8 cellular contexts compared by ENCODE assay signal in the genomic region with DNA sequence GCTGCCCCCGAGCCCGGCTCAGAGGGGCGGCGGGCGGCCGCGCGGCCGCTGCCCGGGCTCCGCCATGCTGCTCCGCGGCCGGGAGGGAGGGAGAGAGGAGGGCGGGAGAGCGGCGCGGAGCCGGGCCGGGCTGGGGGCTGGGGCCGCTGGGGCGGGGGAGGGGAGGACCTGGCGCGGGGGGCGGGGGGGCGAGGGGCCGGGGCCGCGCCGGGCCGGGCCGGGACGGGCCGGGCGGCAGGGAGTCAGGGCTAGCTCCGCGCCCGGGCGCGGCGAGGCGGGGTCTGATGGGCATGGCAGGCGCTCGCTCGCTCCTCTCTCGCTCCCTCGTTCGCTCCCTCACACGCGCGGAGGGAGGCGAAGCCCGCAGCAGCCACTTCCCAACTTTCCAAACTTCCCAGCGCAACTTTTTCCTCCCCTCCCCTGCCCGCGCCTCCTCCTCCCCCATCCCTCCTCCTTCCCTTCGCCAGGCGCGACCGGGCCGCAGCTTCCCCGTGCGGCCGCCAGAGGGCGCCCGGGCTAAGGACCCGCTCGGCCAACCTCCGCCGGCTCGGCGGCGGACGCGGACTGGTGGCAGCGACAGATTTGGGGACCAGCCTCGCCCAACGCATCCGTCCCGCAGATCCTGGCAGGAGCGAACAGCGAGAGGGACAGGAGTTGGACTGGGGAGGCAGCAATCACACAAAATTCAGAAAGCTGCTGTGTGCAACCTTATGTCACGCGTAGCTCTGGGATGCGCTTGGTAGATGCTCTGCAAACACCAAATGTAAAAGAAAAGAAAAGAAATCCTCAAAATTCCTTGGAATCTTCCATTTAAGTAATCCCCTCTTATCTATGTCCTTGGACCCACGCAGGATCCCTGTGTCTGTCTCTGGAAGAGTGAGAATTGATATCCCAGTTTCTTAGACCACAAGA. TPM values are rescaled to one million over a fixed set of nuclear protein-coding genes. Genes with fewer than 3 reads are reported as not detected.
DNase-seq lines count a peak whose midpoint lies in the region; ATAC-seq and TF ChIP-seq lines count a peak whose summit lies in the region.

A gene (minus strand): TSS at position 97 of the 912 bp plus-strand sequence.

- peak; percentile 83 for TF ChIP-seq CTCF in CD8-positive, alpha-beta T cell (IDR thresholded peaks at IDR 0.05)
- TF ChIP-seq CTCF in SK-N-SH (IDR thresholded peaks at IDR 0.05) (peak; percentile 92), heart right ventricle (IDR thresholded peaks at IDR 0.05) (peak; percentile 90 to 99 (median 95)), transverse colon (IDR thresholded peaks at IDR 0.05) (peak; percentile 92 to 98 (median 95))

- no peaks in the 10 kb centered on the region for H4K20me1 ChIP-seq in SK-N-SH (ENCODE audit: insufficient read depth)

- no peak within 1 kb of the TSS for H3K27ac ChIP-seq in CD8-positive, alpha-beta T cell (ENCODE audit: low read depth, low read length)
- no peak within 1 kb of the TSS for H3K27ac ChIP-seq in SK-N-SH (ENCODE audit: low read depth in 2 of 2, low read length in 1 of 2)
- peak within 1 kb of the TSS in 9 of 10 donors; percentile 22 to 69 (median 62) for H3K27ac ChIP-seq in heart right ventricle
- H3K27ac ChIP-seq in transverse colon, result peak within 1 kb of the TSS; percentile 59 to 73 (median 68)

- POLR2A ChIA-PET in CD8-positive, alpha-beta T cell (lab: Charles Lee), result no interaction called here
- POLR2A ChIA-PET in SK-N-SH (lab: Yijun Ruan, JAX), result no interaction called here
- POLR2A ChIA-PET in activated naive CD8-positive, alpha-beta T cell treated with anti-CD3 and anti-CD28 coated beads, Interleukin-2, amount 10 ng/mL, durations not matched to agents 7 days and 5 days (lab: Charles Lee), result no interaction called here

- in situ Hi-C loops in transverse colon (cut with MboI; ENCODE audit: low pct_ligation_motif_present in 1 of 4, low pct_unique_long_range_greater_than_20kb in 1 of 4, low sequenced_read_pairs in 3 of 4), result no loop called here

- intact Hi-C loops in CD8-positive, alpha-beta T cell (cut with DNase I, micrococcal nuclease), result loop anchor here in 1 of 2 experiments (1.0 kb wide), 1 partner anchor 240 kb away; no protein-coding TSS in a partner anchor
- intact Hi-C loops in heart right ventricle (cut with DNase I), result loop anchor here in 8 of 10 donors (1.0 to 10.0 kb wide), 8 partner anchors 63 to 260 kb away; no protein-coding TSS in a partner anchor
- intact Hi-C loops in transverse colon (cut with DNase I; ENCODE audit: low total_unique reads), result no loop called here

- H3F3A ChIP-seq in SK-N-SH (replicated peaks; ENCODE audit: insufficient read depth), result no peaks in the 10 kb centered on the region

- H3K4me3 Mint-ChIP-seq in CD8-positive, alpha-beta T cell, result peak within 1 kb of the TSS; percentile 73
- peak within 1 kb of the TSS; percentile 52 for H3K4me3 Mint-ChIP-seq in activated naive CD8-positive, alpha-beta T cell treated with anti-CD3 and anti-CD28 coated beads, Interleukin-2, amount 10 ng/mL, durations not matched to agents 7 days and 5 days

- no peaks in the 10 kb centered on the region for H3K9me2 ChIP-seq in SK-N-SH

- TF ChIP-seq POLR2A in transverse colon (IDR thresholded peaks at IDR 0.05), result no peak

- peaks cover 17% of the 10 kb centered on the region for H3K27me3 ChIP-seq in CD8-positive, alpha-beta T cell (ENCODE audit: insufficient read depth, low read length)
- H3K27me3 ChIP-seq in SK-N-SH (ENCODE audit: insufficient read depth) (peaks cover 4% of the 10 kb centered on the region; the same call in 1 of the 2 replicates), heart right ventricle (peaks cover 3 to 69% (median 45%) of the 10 kb centered on the region in 7 donors), transverse colon (peaks cover 33% of the 10 kb centered on the region)

- no peaks in the 10 kb centered on the region for H3K9me3 Mint-ChIP-seq in CD8-positive, alpha-beta T cell
- H3K9me3 Mint-ChIP-seq in activated naive CD8-positive, alpha-beta T cell treated with anti-CD3 and anti-CD28 coated beads, Interleukin-2, amount 10 ng/mL, durations not matched to agents 7 days and 5 days, result no peaks in the 10 kb centered on the region

- 8% methylated on average over 39 of the region's 86 CpGs for WGBS in SK-N-SH (ENCODE audit: low lambda C conversion rate)
- 3 to 7% methylated on average over 39 to 75 of the region's 86 CpGs for WGBS in heart right ventricle, 2 donors
- 0 to 6% methylated on average over 1 to 38 of the region's 86 CpGs for WGBS in transverse colon (ENCODE audit: low coverage in 1 of 2), 2 donors

- H3K4me3 ChIP-seq in CD8-positive, alpha-beta T cell (ENCODE audit: low read depth, low read length), result no peak within 1 kb of the TSS
- peak within 1 kb of the TSS; percentile 56 to 65 for H3K4me3 ChIP-seq in SK-N-SH (ENCODE audit: low read depth in 2 of 2, low read length in 1 of 2)
- H3K4me3 ChIP-seq in heart right ventricle, result peak within 1 kb of the TSS; percentile 35 to 72 (median 62)
- H3K4me3 ChIP-seq in transverse colon, result peak within 1 kb of the TSS; percentile 33 to 67 (median 56)

- TF ChIP-seq RAD21 in SK-N-SH (IDR thresholded peaks at IDR 0.05; ENCODE audit: low read length), result peak; percentile 73

- peaks cover 50% of the 10 kb centered on the region for H3K27me3 Mint-ChIP-seq in CD8-positive, alpha-beta T cell (ENCODE audit: low read depth)
- peaks cover 47% of the 10 kb centered on the region for H3K27me3 Mint-ChIP-seq in activated naive CD8-positive, alpha-beta T cell treated with anti-CD3 and anti-CD28 coated beads, Interleukin-2, amount 10 ng/mL, durations not matched to agents 7 days and 5 days

- H3K36me3 ChIP-seq in CD8-positive, alpha-beta T cell (ENCODE audit: insufficient read depth, low read length), result no peaks in the 10 kb centered on the region
- no peaks in the 10 kb centered on the region for H3K36me3 ChIP-seq in SK-N-SH (replicated peaks in 1 of 2; ENCODE audit: control insufficient read depth in 1 of 2, insufficient read depth in 2 of 2, low read length in 1 of 2)
- no peaks in the 10 kb centered on the region for H3K36me3 ChIP-seq in heart right ventricle
- no peaks in the 10 kb centered on the region for H3K36me3 ChIP-seq in transverse colon

- peak within 1 kb of the TSS; percentile 64; the same call in 1 of the 2 replicates for H2AFZ ChIP-seq in SK-N-SH (ENCODE audit: low read depth)

- DNase-seq in CD8-positive, alpha-beta T cell, result peak; percentile 18 to 71 (median 53)
- DNase-seq in HT1080 (ENCODE audit: low read depth), result peak; percentile 71
- peak; percentile 96 for DNase-seq in SK-N-SH
- DNase-seq in activated naive CD8-positive, alpha-beta T cell treated with anti-CD3 and anti-CD28 coated beads, Interleukin-2, amount 10 ng/mL, durations not matched to agents 7 days and 5 days, result peak; percentile 83
- DNase-seq in heart right ventricle, result peak; percentile 76 to 84
- DNase-seq in pons (ENCODE audit: low spot score), result peak; percentile 65
- peak; percentile 79 for DNase-seq in transverse colon

- peak within 1 kb of the TSS; percentile 88 for H3K4me2 ChIP-seq in SK-N-SH

- CTCF ChIA-PET in CD8-positive, alpha-beta T cell (lab: Charles Lee), result interaction anchor here (1.0 to 3.3 kb wide), 7 partner anchors 8 to 238 kb away, joined by 3 to 20 read pairs (median 8); no protein-coding TSS in a partner anchor
- CTCF ChIA-PET in SK-N-SH (lab: Yijun Ruan, JAX), result interaction anchor here (0.6 to 3.4 kb wide), 61 partner anchors 8 to 813 kb away, joined by 3 to 92 read pairs (median 5); no protein-coding TSS in a partner anchor

- no peaks in the 10 kb centered on the region for H3K9me3 ChIP-seq in CD8-positive, alpha-beta T cell (ENCODE audit: low read length)
- H3K9me3 ChIP-seq in SK-N-SH (no peaks in the 10 kb centered on the region), heart right ventricle (no peaks in the 10 kb centered on the region), transverse colon (no peaks in the 10 kb centered on the region)

- TF ChIP-seq EP300 in SK-N-SH (IDR thresholded peaks at IDR 0.05; ENCODE audit: borderline replicate concordance in 1 of 2, low read depth in 1 of 2, low read length in 1 of 2) (no peak), transverse colon (IDR thresholded peaks at IDR 0.05; ENCODE audit: low read depth) (no peak)

- H3K79me2 ChIP-seq in SK-N-SH (ENCODE audit: insufficient read depth), result no peaks in the 10 kb centered on the region

- peak; percentile 52 for ATAC-seq in CD8-positive, alpha-beta T cell
- ATAC-seq in GM19468 (IDR thresholded peaks at IDR 0.05; ENCODE audit: extremely low read depth, unreplicated experiment) (peak; percentile 60), heart right ventricle (peak; percentile 81 to 90 (median 87))
- ATAC-seq in activated naive CD8-positive, alpha-beta T cell treated with anti-CD3 and anti-CD28 coated beads, Interleukin-2, amount 10 ng/mL, durations not matched to agents 7 days and 5 days (ENCODE audit: low read depth), result peak; percentile 83

- peak within 1 kb of the TSS; percentile 53 for H3K9ac ChIP-seq in SK-N-SH

- H3K36me3 Mint-ChIP-seq in CD8-positive, alpha-beta T cell, result no peaks in the 10 kb centered on the region
- no peaks in the 10 kb centered on the region for H3K36me3 Mint-ChIP-seq in activated naive CD8-positive, alpha-beta T cell treated with anti-CD3 and anti-CD28 coated beads, Interleukin-2, amount 10 ng/mL, durations not matched to agents 7 days and 5 days

- H3K27ac Mint-ChIP-seq in CD8-positive, alpha-beta T cell, result no peak within 1 kb of the TSS
- H3K27ac Mint-ChIP-seq in activated naive CD8-positive, alpha-beta T cell treated with anti-CD3 and anti-CD28 coated beads, Interleukin-2, amount 10 ng/mL, durations not matched to agents 7 days and 5 days, result no peak within 1 kb of the TSS

- H3K4me1 Mint-ChIP-seq in CD8-positive, alpha-beta T cell (ENCODE audit: low read depth), result peaks cover 7% of the 10 kb centered on the region
- peaks cover 1% of the 10 kb centered on the region for H3K4me1 Mint-ChIP-seq in activated naive CD8-positive, alpha-beta T cell treated with anti-CD3 and anti-CD28 coated beads, Interleukin-2, amount 10 ng/mL, durations not matched to agents 7 days and 5 days

- no peaks in the 10 kb centered on the region for H3K4me1 ChIP-seq in CD8-positive, alpha-beta T cell (ENCODE audit: insufficient read depth, low read length)
- H3K4me1 ChIP-seq in SK-N-SH (ENCODE audit: control insufficient read depth in 1 of 2, insufficient read depth in 2 of 2, low read depth in 1 of 2, low read length in 1 of 2) (peaks cover 0 to 3% of the 10 kb centered on the region in 2 experiments; a peak in 1 of 4 replicates), heart right ventricle (peaks cover 0 to 22% (median 12%) of the 10 kb centered on the region in 9 donors), transverse colon (peaks cover 0 to 10% (median 8%) of the 10 kb centered on the region in 4 donors)

RNA-seq across cellular contexts. Expression of the gene that starts here (rescaled TPM):
- total RNA-seq in CD8-positive, alpha-beta T cell, result not detected
- not detected in 2 replicates for total RNA-seq in HT1080 (2014; rRNA removed; shearing (Covaris generic))
- polyA plus RNA-seq in HT1080 (2015; cell fraction: cytosol; rRNA removed), result 0.02 and 0.07 TPM in 2 replicates
- 0.07 and 0.17 TPM in 2 replicates for polyA plus RNA-seq in HT1080 (2015; cell fraction: nucleus; rRNA removed)
- polyA plus RNA-seq in SK-N-SH (2012; rRNA removed), result 0.02 and 0.03 TPM in 2 replicates
- 0.01 and 0.04 TPM in 2 replicates for polyA plus RNA-seq in SK-N-SH (2012; cell fraction: cytosol; rRNA removed)
- polyA plus RNA-seq in SK-N-SH (2012; cell fraction: nucleus; rRNA removed), result 0.12 and 0.20 TPM in 2 replicates
- total RNA-seq in activated naive CD8-positive, alpha-beta T cell treated with anti-CD3 and anti-CD28 coated beads, Interleukin-2, amount 10 ng/mL, durations not matched to agents 7 days and 5 days, result not detected
- 1 to 10 TPM in 1 of 10 donors, under 1 TPM in 9; 0.21 to 1.1 (median 0.53) TPM for total RNA-seq in heart right ventricle
- under 1 TPM; 0.44 to 0.83 TPM for polyA plus RNA-seq in heart right ventricle
- under 1 TPM in 3 of 4 donors, not detected in 1; 0.27 to 0.48 (median 0.37) TPM for total RNA-seq in transverse colon

Comparison
In these comparisons a context has a peak if more than half of its experiments do, and no peak if none do; other contexts are left out.
1. Peak in DNase-seq and ATAC-seq in CD8-positive, alpha-beta T cell; RNA of the gene not detected or under 1 TPM.
2. Peak in DNase-seq in HT1080; RNA of the gene not detected or under 1 TPM.
3. Peak in DNase-seq, H3K4me3 ChIP-seq, H3K9ac ChIP-seq and H3K4me2 ChIP-seq in SK-N-SH; RNA of the gene not detected or under 1 TPM.
4. Peak in DNase-seq and ATAC-seq in activated naive CD8-positive, alpha-beta T cell treated with anti-CD3 and anti-CD28 coated beads, Interleukin-2, amount 10 ng/mL, durations not matched to agents 7 days and 5 days; RNA of the gene not detected or under 1 TPM.
5. Peak in DNase-seq, H3K4me3 ChIP-seq and H3K27ac ChIP-seq in transverse colon; RNA of the gene not detected or under 1 TPM.
6. H3K27ac ChIP-seq: peak in heart right ventricle (9 of 10); none in CD8-positive, alpha-beta T cell (single experiment) and SK-N-SH (0 of 2).
7. Peak in every context shown above with its lines, with median percentiles within 50 percentile points of each other: ATAC-seq, DNase-seq and CTCF ChIP-seq.